Comparison of ENCODE assay signal across 28 cellular contexts in the genomic region with DNA sequence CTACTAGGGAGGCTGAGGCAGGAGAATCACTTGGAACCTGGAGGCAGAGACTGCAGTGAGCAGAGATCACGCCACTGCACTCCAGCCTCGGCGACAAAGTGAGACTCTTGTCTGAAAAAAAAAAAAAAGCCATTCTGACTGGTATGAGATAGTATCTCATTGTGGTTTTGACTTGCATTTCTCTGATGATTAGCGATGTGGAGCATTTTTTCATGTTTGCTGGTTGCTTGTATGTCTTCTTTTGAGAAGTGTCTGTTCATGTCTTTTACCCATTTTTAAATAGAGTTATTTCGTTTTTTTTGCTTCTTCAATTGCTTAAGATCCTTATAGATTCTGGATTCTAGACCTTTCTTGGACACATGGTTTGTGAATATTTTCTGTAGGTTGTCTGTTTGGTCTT.
"Had no signal": no experiment of that assay in that cellular context is flagged by ENCODE, and none has a peak within 500 bp of the region (broad histone marks: within the 10 kb centered on the region; RNA-seq: fewer than 3 reads in every experiment).

No MANE protein-coding gene starts in this region.

- H3K9ac ChIP-seq: neural progenitor cell had no signal

- FAIRE-seq: kidney, urothelium cell line had no signal

- H3K27me3 Mint-ChIP-seq: dendritic cell treated with granulocyte-macrophage colony-stimulating factor and Interleukin-4, amounts not matched to agents 40 ng/mL and 50 ng/mL, for 4 days; naive thymus-derived CD4-positive, alpha-beta T cell; type B pancreatic cell had no signal

- H3K27me3 ChIP-seq: colonic mucosa, gastrocnemius medialis, neural progenitor cell, right atrium auricular region, sigmoid colon, stomach, thyroid gland had no signal

- ATAC-seq: esophagus mucosa; gastrocnemius medialis; left lobe of liver; naive thymus-derived CD4-positive, alpha-beta T cell; stimulated activated effector memory CD8-positive, alpha-beta T cell treated with anti-CD3 and anti-CD28 coated beads, Interleukin-12 subunit alpha, Interleukin-12 subunit beta, amount 100 ng/mL, for 72 hours had no signal

- H3K9me3 ChIP-seq: colonic mucosa, gastrocnemius medialis, prostate gland, right atrium auricular region, sigmoid colon, thyroid gland had no signal

- H3K4me3 Mint-ChIP-seq: dendritic cell treated with granulocyte-macrophage colony-stimulating factor and Interleukin-4, amounts not matched to agents 40 ng/mL and 50 ng/mL, for 4 days; endodermal cell; naive thymus-derived CD4-positive, alpha-beta T cell; nephron; neural progenitor cell; stimulated activated effector memory CD8-positive, alpha-beta T cell treated with anti-CD3 and anti-CD28 coated beads, Interleukin-12 subunit alpha, Interleukin-12 subunit beta, amount 100 ng/mL, for 72 hours; type B pancreatic cell had no signal

- H3K4me1 ChIP-seq: colonic mucosa, gastrocnemius medialis, neural progenitor cell, prostate gland, right atrium auricular region, sigmoid colon, stomach, thyroid gland had no signal

- H3K4me2 ChIP-seq: neural progenitor cell had no signal

- H3K9me3 Mint-ChIP-seq: dendritic cell treated with granulocyte-macrophage colony-stimulating factor and Interleukin-4, amounts not matched to agents 40 ng/mL and 50 ng/mL, for 4 days; endodermal cell; stimulated activated effector memory CD8-positive, alpha-beta T cell treated with anti-CD3 and anti-CD28 coated beads, Interleukin-12 subunit alpha, Interleukin-12 subunit beta, amount 100 ng/mL, for 72 hours; type B pancreatic cell had no signal

- H3K27ac ChIP-seq: colonic mucosa, epithelial cell of prostate, gastrocnemius medialis, neural progenitor cell, prostate gland, right atrium auricular region, sigmoid colon, stomach, thyroid gland had no signal

- H3K4me3 ChIP-seq: colonic mucosa, gastrocnemius medialis, lung, neural progenitor cell, prostate gland, right atrium auricular region, sigmoid colon, stomach, thyroid gland had no signal

- H3K27ac Mint-ChIP-seq: dendritic cell treated with granulocyte-macrophage colony-stimulating factor and Interleukin-4, amounts not matched to agents 40 ng/mL and 50 ng/mL, for 4 days; endodermal cell; naive thymus-derived CD4-positive, alpha-beta T cell; nephron; neural progenitor cell; stimulated activated effector memory CD8-positive, alpha-beta T cell treated with anti-CD3 and anti-CD28 coated beads, Interleukin-12 subunit alpha, Interleukin-12 subunit beta, amount 100 ng/mL, for 72 hours; type B pancreatic cell had no signal

- H3K36me3 ChIP-seq: gastrocnemius medialis, neural progenitor cell, prostate gland, right atrium auricular region, thyroid gland had no signal

- H3K4me1 Mint-ChIP-seq: endodermal cell; nephron; neural progenitor cell; stimulated activated effector memory CD8-positive, alpha-beta T cell treated with anti-CD3 and anti-CD28 coated beads, Interleukin-12 subunit alpha, Interleukin-12 subunit beta, amount 100 ng/mL, for 72 hours had no signal

- H2AFZ ChIP-seq: neural progenitor cell had no signal

- H3K36me3 Mint-ChIP-seq: stimulated activated effector memory CD8-positive, alpha-beta T cell treated with anti-CD3 and anti-CD28 coated beads, Interleukin-12 subunit alpha, Interleukin-12 subunit beta, amount 100 ng/mL, for 72 hours had no signal

- DNase-seq: colonic mucosa; effector CD8-positive, alpha-beta T cell; endodermal cell; foreskin fibroblast; gastrocnemius medialis; head of caudate nucleus; kidney; mesendoderm; midbrain; naive thymus-derived CD4-positive, alpha-beta T cell; sigmoid colon; stimulated activated CD4-positive, alpha-beta T cell treated with anti-CD3 and anti-CD28 coated beads, Interleukin-2, amount 100 ng/mL, for 24 hours; stimulated activated CD4-positive, alpha-beta T cell treated with anti-CD3 and anti-CD28 coated beads, Interleukin-4, amount 100 ng/mL, for 24 hours; stimulated activated naive CD4-positive, alpha-beta T cell treated with Interleukin-2 at 50 U/mL for 16 hours; stomach; thyroid gland had no signal
